ENCODE assay signal across 8 cellular contexts in the genomic region with DNA sequence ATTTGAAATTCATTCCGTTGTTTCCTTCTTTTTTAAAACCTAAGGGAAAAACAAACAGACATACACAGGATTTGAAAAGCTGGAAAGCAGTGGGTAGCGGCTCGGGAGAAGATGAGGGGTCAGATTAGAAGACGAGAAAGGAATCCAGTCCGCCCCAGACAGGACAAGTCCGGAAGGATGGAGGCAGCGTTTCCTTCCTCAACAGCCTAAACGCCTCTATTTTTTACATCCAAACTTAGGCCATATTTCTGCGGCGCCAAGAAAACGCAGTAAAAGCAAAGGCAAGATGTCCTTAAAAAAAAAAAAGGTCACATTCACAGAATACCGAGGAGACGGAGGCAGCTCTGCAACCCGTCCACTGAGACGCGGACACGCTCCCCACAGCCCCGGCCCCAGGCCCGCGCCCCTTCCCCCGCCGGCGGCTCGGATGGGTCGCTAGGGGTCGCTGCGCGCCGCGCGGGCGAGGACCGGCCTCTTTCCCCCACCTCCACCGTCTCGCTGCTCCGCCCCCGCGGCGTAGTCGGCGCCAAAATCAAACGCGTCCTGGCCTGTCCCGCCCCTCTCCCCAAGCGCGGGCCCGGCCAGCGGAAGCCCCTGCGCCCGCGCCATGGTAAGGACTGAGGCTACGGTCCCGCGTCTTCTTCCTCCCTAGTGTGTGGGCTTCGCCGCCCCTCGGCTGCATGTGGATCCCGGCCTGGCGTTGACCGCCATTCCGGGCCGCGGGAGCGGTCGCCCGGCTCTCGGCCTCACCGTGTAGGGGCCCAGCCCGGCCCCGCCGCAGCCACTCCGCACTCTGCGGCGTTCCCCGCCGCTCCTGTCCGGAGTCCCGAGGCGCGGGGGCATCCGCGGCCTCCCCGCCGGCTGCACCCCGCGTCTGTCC.
A peak's percentile ranks its signal among the peaks of the same experiment; 100 is the strongest.
DNase-seq lines count a peak whose midpoint lies in the region; ATAC-seq and TF ChIP-seq lines count a peak whose summit lies in the region.

TSS of gene MND1 (plus strand) at position 558 of the 880 bp plus-strand sequence. CDS start at position 608, 50 bp downstream.

- DNase-seq in GM19240 (ENCODE audit: insufficient read length, low spot score) (peak; percentile 50), NCI-H524 treated with DMSO at 0.1 percent for 48 hours (lab: John Stamatoyannopoulos, UW) (peak; percentile 3), coronary artery (ENCODE audit: low spot score) (peak; percentile 82), left kidney (ENCODE audit: low read depth, low spot score) (peak; percentile 96)
- peak; percentile 96 for DNase-seq in activated CD4-positive, alpha-beta T cell treated with anti-CD3 and anti-CD28 coated beads for 48 hours
- DNase-seq in stimulated activated CD4-positive, alpha-beta T cell treated with anti-CD3 and anti-CD28 coated beads, Interleukin-2, amount 100 ng/mL, for 24 hours: peak; percentile 94 to 95

- H3K4me3 ChIP-seq in coronary artery: peak within 1 kb of the TSS; percentile 89

- TF ChIP-seq CTCF in C4-2B (conservative IDR thresholded peaks at IDR 0.05) (peak; percentile 95), coronary artery (IDR thresholded peaks at IDR 0.05) (peak; percentile 100)

- ATAC-seq in HG03457 (IDR thresholded peaks at IDR 0.05; ENCODE audit: unreplicated experiment): peak; percentile 76

- H3K27ac ChIP-seq in C4-2B (peak within 1 kb of the TSS; percentile 89), coronary artery (no peak within 1 kb of the TSS)

Comparison
In these comparisons a context has a peak if more than half of its experiments do, and no peak if none do; other contexts are left out.
1. DNase-seq: peak in every context shown above with its lines; median percentile 96 in activated CD4-positive, alpha-beta T cell treated with anti-CD3 and anti-CD28 coated beads for 48 hours; 96 in left kidney; 94 in stimulated activated CD4-positive, alpha-beta T cell treated with anti-CD3 and anti-CD28 coated beads, Interleukin-2, amount 100 ng/mL, for 24 hours; 82 in coronary artery; 50 in GM19240; 3 in NCI-H524 treated with DMSO at 0.1 percent for 48 hours.